In the genomic region with DNA sequence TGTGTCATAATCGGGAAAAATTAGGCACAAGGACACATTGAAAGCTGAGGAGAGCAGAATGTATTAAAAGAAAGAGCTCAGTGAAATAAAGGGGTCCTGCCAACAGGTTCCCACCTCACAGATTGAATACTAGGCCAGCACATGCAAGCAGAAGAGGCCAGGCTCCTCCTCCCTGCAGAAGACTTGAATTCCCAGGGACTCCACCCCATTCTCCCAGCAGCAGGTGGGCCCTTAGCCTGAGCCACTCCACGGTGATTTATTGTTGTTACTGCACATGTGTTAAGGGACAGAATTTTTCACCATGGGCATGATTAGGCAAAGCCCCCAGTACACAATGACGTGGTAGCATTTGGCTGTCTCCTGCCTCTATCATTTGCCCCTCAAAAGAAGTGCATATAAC, we compare ENCODE assay signal across 18 cellular contexts.
"Had no signal": no experiment of that assay in that cellular context is flagged by ENCODE, and none has a peak within 500 bp of the region (broad histone marks: within the 10 kb centered on the region; RNA-seq: fewer than 3 reads in every experiment).

No MANE protein-coding gene starts in this region.

- H3K9me3 ChIP-seq: colonic mucosa, uterus had no signal

- DNase-seq: activated naive CD8-positive, alpha-beta T cell treated with anti-CD3 and anti-CD28 coated beads for 36 hours; central memory CD4-positive, alpha-beta T cell; colonic mucosa; glutamatergic neuron; hypothalamus; kidney; mesenchymal stem cell; stimulated activated CD4-positive, alpha-beta T cell treated with anti-CD3 and anti-CD28 coated beads, Interleukin-2, amount 100 ng/mL, for 48 hours; uterus had no signal

- H3K36me3 Mint-ChIP-seq: activated naive CD8-positive, alpha-beta T cell treated with anti-CD3 and anti-CD28 coated beads for 36 hours; brain; natural killer cell treated with Interleukin-12 subunit alpha and Interleukin-12 subunit beta and Interleukin-15 and Interleukin-18, amount 100 ng/mL, for 72 hours; stimulated activated memory B cell treated with anti-CD40 and anti-IgM and Interleukin-4, amounts not matched to agents 10 μg/mL and 1 μg/mL and 100 μg/mL, for 72 hours had no signal

- H3K4me3 Mint-ChIP-seq: activated naive CD8-positive, alpha-beta T cell treated with anti-CD3 and anti-CD28 coated beads for 36 hours; activated T-helper 1 cell treated with anti-CD3 and anti-CD28 coated beads, Interleukin-12 subunit alpha, Interleukin-12 subunit beta, Interleukin-2, Interleukin-4 antibody, amounts not matched to agents 30 ng/mL and 10 ng/mL and 1 ng/mL, durations not matched to agents 14 hours and 24 hours and 36 hours; brain; natural killer cell treated with Interleukin-12 subunit alpha and Interleukin-12 subunit beta and Interleukin-15 and Interleukin-18, amount 100 ng/mL, for 72 hours; stimulated activated memory B cell treated with anti-CD40 and anti-IgM and Interleukin-4, amounts not matched to agents 10 μg/mL and 1 μg/mL and 100 μg/mL, for 72 hours had no signal

- FAIRE-seq: kidney had no signal

- H3K27ac Mint-ChIP-seq: activated naive CD8-positive, alpha-beta T cell treated with anti-CD3 and anti-CD28 coated beads for 36 hours; activated T-helper 1 cell treated with anti-CD3 and anti-CD28 coated beads, Interleukin-12 subunit alpha, Interleukin-12 subunit beta, Interleukin-2, Interleukin-4 antibody, amounts not matched to agents 30 ng/mL and 10 ng/mL and 1 ng/mL, durations not matched to agents 14 hours and 24 hours and 36 hours; brain; natural killer cell treated with Interleukin-12 subunit alpha and Interleukin-12 subunit beta and Interleukin-15 and Interleukin-18, amount 100 ng/mL, for 72 hours; progenitor cell of endocrine pancreas; stimulated activated memory B cell treated with anti-CD40 and anti-IgM and Interleukin-4, amounts not matched to agents 10 μg/mL and 1 μg/mL and 100 μg/mL, for 72 hours had no signal

- H3K27ac ChIP-seq: colonic mucosa, esophagus muscularis mucosa, right atrium auricular region, tibial nerve, uterus had no signal

- H3K4me1 ChIP-seq: colonic mucosa, esophagus muscularis mucosa, right atrium auricular region, tibial nerve, uterus had no signal

- H3K4me1 Mint-ChIP-seq: activated naive CD8-positive, alpha-beta T cell treated with anti-CD3 and anti-CD28 coated beads for 36 hours; brain; stimulated activated memory B cell treated with anti-CD40 and anti-IgM and Interleukin-4, amounts not matched to agents 10 μg/mL and 1 μg/mL and 100 μg/mL, for 72 hours had no signal

- ATAC-seq: activated CD4-positive, CD25-positive, alpha-beta regulatory T cell treated with anti-CD3 and anti-CD28 coated beads, Interleukin-2, amount 50 U/mL, for 24 hours; natural killer cell treated with Interleukin-12 subunit alpha and Interleukin-12 subunit beta and Interleukin-15 and Interleukin-18, amount 100 ng/mL, for 72 hours; stimulated activated memory B cell treated with anti-CD40 and anti-IgM and Interleukin-4, amounts not matched to agents 10 μg/mL and 1 μg/mL and 100 μg/mL, for 72 hours had no signal

- H3K27me3 Mint-ChIP-seq: activated naive CD8-positive, alpha-beta T cell treated with anti-CD3 and anti-CD28 coated beads for 36 hours; natural killer cell treated with Interleukin-12 subunit alpha and Interleukin-12 subunit beta and Interleukin-15 and Interleukin-18, amount 100 ng/mL, for 72 hours; progenitor cell of endocrine pancreas; stimulated activated memory B cell treated with anti-CD40 and anti-IgM and Interleukin-4, amounts not matched to agents 10 μg/mL and 1 μg/mL and 100 μg/mL, for 72 hours had no signal

- H3K27me3 ChIP-seq: colonic mucosa, esophagus muscularis mucosa, right atrium auricular region, tibial nerve, uterus had no signal

- H3K4me3 ChIP-seq: colonic mucosa, esophagus muscularis mucosa, right atrium auricular region, tibial nerve, uterus had no signal

- H3K36me3 ChIP-seq: colonic mucosa, esophagus muscularis mucosa, right atrium auricular region, tibial nerve, uterus had no signal
